ENCODE assay signal across 1 cellular context in the genomic region with DNA sequence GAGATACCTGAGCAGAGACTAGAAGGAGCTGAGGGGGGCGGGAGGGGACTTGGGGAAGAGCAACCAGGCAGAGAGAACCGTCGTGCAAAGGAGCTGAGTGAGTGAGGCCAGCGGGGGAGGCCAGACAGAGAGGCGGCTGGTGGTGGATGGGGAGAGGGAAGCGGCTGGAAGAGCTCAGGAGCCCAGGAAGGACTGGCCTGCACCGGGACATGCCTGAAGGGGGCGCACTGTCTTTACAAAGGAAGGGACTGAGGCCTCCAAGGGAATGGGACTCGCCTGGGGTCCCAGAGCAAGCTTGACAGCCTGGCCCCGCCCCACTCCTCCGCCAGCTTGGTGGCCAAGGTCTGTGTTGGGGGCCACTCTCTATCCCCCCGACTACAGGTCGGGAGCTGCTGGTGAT.
TF ChIP-seq lines count a peak whose summit lies in the region.

No MANE protein-coding gene starts in this region.

TF ChIP-seq in HCT116, 20 proteins besides CTCF, POLR2A, EP300 and RAD21 (continued from another document):
- TF ChIP-seq SP1 (IDR thresholded peaks at IDR 0.05; ENCODE audit: low read depth), result no peak
- TF ChIP-seq ZFX (IDR thresholded peaks at IDR 0.05), result no peak
- TF ChIP-seq, protein P1, sequence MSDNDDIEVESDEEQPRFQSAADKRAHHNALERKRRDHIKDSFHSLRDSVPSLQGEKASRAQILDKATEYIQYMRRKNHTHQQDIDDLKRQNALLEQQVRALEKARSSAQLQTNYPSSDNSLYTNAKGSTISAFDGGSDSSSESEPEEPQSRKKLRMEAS (IDR thresholded peaks at IDR 0.05), result no peak
- TF ChIP-seq EZH2 (IDR thresholded peaks at IDR 0.05), result no peak
- no peak for TF ChIP-seq TCF7L2 (IDR thresholded peaks at IDR 0.05; ENCODE audit: borderline replicate concordance, extremely low read depth, insufficient read depth, insufficient read length)
- TF ChIP-seq POLR2AphosphoS5 (IDR thresholded peaks at IDR 0.05; ENCODE audit: low read depth, low read length), result no peak
- TF ChIP-seq SRF (IDR thresholded peaks at IDR 0.05; ENCODE audit: low read depth), result no peak
